29 cellular contexts compared by ENCODE assay signal in the genomic region with DNA sequence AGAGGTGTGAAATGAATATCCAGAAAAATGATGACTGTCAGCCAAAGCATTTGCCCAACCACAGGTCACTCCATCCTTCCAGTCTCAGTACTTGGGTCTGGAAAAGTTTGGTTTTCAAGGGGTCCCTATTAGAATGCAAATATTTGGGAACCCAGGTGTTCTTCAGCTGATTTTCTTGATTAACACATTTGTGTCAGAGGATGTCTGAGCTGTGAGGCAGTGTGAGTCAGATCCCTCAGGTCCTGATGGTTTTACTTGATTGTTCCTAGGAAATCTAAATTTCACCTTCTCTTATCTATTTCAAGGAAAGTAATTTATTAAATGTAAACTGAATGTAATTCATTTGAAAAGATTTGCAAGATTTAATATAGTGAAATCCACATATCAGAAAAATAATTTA.
DNase-seq lines count a peak whose midpoint lies in the region; ATAC-seq, FAIRE-seq and TF ChIP-seq lines count a peak whose summit lies in the region.
"Had no signal": no experiment of that assay in that cellular context is flagged by ENCODE, and none has a peak within 500 bp of the region (broad histone marks: within the 10 kb centered on the region; RNA-seq: fewer than 3 reads in every experiment).

No MANE protein-coding gene starts in this region.

- TF ChIP-seq POLR2A in esophagus muscularis mucosa (IDR thresholded peaks at IDR 0.05; ENCODE audit: low read depth), result no peak

- H3K36me3 ChIP-seq in Panc1 (ENCODE audit: control insufficient read depth, insufficient read depth, low read length) (no peaks in the 10 kb centered on the region), bronchial epithelial cell (ENCODE audit: control insufficient read depth, insufficient read depth, low read length) (no peaks in the 10 kb centered on the region), esophagus muscularis mucosa (no peaks in the 10 kb centered on the region)
- H3K36me3 ChIP-seq: BE2C, BLaER1 had no signal

- intact Hi-C loops in Panc1 (cut with micrococcal nuclease; ENCODE audit: unreplicated experiment) (no loop called here), esophagus muscularis mucosa (cut with DNase I) (no loop called here), Right ventricle myocardium inferior (cut with DNase I) (no loop called here)

- DNase-seq in NCI-H226, result peak; percentile 27
- DNase-seq in Panc1 (ENCODE audit: low read depth, low spot score), result no peak
- peak; percentile 73 for DNase-seq in bronchial epithelial cell (ENCODE audit: low read depth)
- DNase-seq in esophagus muscularis mucosa (ENCODE audit: extremely low spot score), result peak; percentile 2
- no peak for DNase-seq in Right ventricle myocardium inferior (ENCODE audit: missing footprints)
- DNase-seq in effector CD8-positive, alpha-beta T cell (lab: John Stamatoyannopoulos, UW), result no peak
- no peak for DNase-seq in NCI-H187 (lab: John Stamatoyannopoulos, UW)
- DNase-seq: 8988T; ACHN; BE2C; C1 segment of cervical spinal cord; CD4-positive, alpha-beta memory T cell; CD4-positive, CD25-positive, alpha-beta regulatory T cell; CD8-positive, alpha-beta memory T cell; COR-L47; DMS 273 treated with DMSO at 0.1 percent for 48 hours; DMS153; DMS53; DMS79; DND-41; EL; GDM1 had no signal

- H3K4me1 ChIP-seq in Panc1 (ENCODE audit: control insufficient read depth, insufficient read depth, low read length) (peaks cover 14% of the 10 kb centered on the region), esophagus muscularis mucosa (peaks cover 11 to 19% (median 16%) of the 10 kb centered on the region in 4 donors)
- H3K4me1 ChIP-seq: BE2C, BLaER1 had no signal

- no TSS peak for BruUV-seq in Panc1 (replicated peaks; lab: Mats Ljungman, UMichigan)

- CTCF ChIA-PET in Panc1 (lab: Charles Lee), result no interaction called here

- H3K27me3 ChIP-seq in Panc1 (ENCODE audit: control insufficient read depth, insufficient read depth, low read length) (no peaks in the 10 kb centered on the region), bronchial epithelial cell (ENCODE audit: control insufficient read depth, insufficient read depth, low read length) (no peaks in the 10 kb centered on the region), esophagus muscularis mucosa (no peaks in the 10 kb centered on the region)
- H3K27me3 ChIP-seq: BE2C, BLaER1 had no signal

- in situ Hi-C loops in Panc1 (cut with HindIII; ENCODE audit: low pct_unique_long_range_greater_than_20kb, low sequenced_read_pairs), result no loop called here

- H3K9me3 ChIP-seq in Panc1 (ENCODE audit: control insufficient read depth, insufficient read depth, low read depth, low read length) (peaks cover 12% of the 10 kb centered on the region; the same call in 1 of the 2 replicates), esophagus muscularis mucosa (no peaks in the 10 kb centered on the region)
- H3K9me3 ChIP-seq: BE2C, BLaER1 had no signal

- peak overlapping the region; percentile 32; the same call in 1 of the 2 replicates for H3K27ac ChIP-seq in Panc1 (ENCODE audit: low read length)
- H3K27ac ChIP-seq in esophagus muscularis mucosa (replicated peaks in 1 of 4), result no peak overlapping the region
- H3K27ac ChIP-seq: BLaER1 had no signal

- no peak for TF ChIP-seq CTCF in Panc1 (IDR thresholded peaks at IDR 0.05)
- TF ChIP-seq CTCF in bronchial epithelial cell (IDR thresholded peaks at IDR 0.05; ENCODE audit: insufficient read depth, low read length, severe bottlenecking), result no peak
- no peak for TF ChIP-seq CTCF in esophagus muscularis mucosa (IDR thresholded peaks at IDR 0.05)

- ATAC-seq in Panc1, result no peak
- no peak for ATAC-seq in Right ventricle myocardium inferior
- no peak for ATAC-seq in GM18907 (IDR thresholded peaks at IDR 0.05; ENCODE audit: unreplicated experiment)
- ATAC-seq: GM12878 had no signal

- no peak for TF ChIP-seq EP300 in esophagus muscularis mucosa (IDR thresholded peaks at IDR 0.05)

- POLR2A ChIA-PET in Panc1 (lab: Charles Lee), result no interaction called here

- no peak for FAIRE-seq in bronchial epithelial cell (lab: Jason Lieb, UNC)
- FAIRE-seq: A204.1, GM12878, GM12892, GM18507, GM19239 had no signal

- no peak overlapping the region for H3K4me3 ChIP-seq in Panc1 (ENCODE audit: low read depth in 2 of 2, low read length in 2 of 2)
- H3K4me3 ChIP-seq in bronchial epithelial cell (ENCODE audit: low read depth, low read length), result no peak overlapping the region
- no peak overlapping the region for H3K4me3 ChIP-seq in esophagus muscularis mucosa
- H3K4me3 ChIP-seq: BLaER1, GM12878 had no signal

Comparison
In these comparisons a context has a peak if more than half of its experiments do, and no peak if none do; other contexts are left out.
1. DNase-seq: peak in NCI-H226 (single experiment), bronchial epithelial cell (single experiment) and esophagus muscularis mucosa (single experiment); none in Panc1 (single experiment), Right ventricle myocardium inferior (single experiment), effector CD8-positive, alpha-beta T cell (single experiment) and NCI-H187 (0 of 2).